Comparison of ENCODE assay signal across 1 cellular context in the genomic region with DNA sequence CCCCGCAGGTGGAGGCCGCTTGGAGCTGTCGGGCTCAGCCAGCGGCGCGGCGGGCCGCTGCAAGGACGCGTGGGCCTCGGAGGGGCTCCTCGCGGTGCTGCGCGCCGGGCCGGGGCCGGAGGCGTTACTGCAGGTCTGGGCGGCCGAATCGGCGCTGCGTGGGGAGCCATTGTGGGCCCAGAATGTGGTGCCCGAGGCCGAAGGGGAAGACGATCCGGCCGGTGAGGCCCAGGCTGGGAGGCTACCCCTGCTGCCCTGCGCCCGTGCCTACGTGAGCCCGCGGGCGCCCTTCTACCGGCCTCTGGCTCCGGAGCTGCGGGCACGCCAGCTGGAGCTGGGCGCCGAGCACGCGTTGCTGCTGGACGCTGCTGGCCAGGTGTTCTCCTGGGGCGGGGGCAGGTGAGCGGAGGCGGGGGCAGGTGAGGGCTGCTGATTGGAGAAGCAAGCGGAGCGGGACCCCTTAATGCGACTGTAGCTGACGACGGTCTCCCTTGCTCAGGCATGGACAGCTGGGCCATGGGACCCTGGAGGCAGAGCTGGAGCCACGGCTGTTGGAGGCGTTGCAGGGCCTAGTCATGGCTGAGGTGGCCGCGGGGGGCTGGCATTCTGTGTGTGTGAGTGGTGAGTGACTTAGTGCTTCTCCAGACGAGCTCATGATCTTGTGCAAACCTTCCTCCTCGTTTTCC.
A peak's percentile ranks its signal among the peaks of the same experiment; 100 is the strongest.
TF ChIP-seq lines count a peak whose summit lies in the region.

No MANE protein-coding gene starts in this region.

TF ChIP-seq in K562, 482 proteins besides CTCF, POLR2A, EP300 and RAD21:
- no peak for TF ChIP-seq DACH1 (IDR thresholded peaks at IDR 0.05; ENCODE audit: partially characterized antibody)
- 0 out of 2 replicates have a peak, but pooled peaks have one; percentile 36 for TF ChIP-seq HNRNPL (IDR thresholded peaks at IDR 0.05; ENCODE audit: low read depth, low read length)
- TF ChIP-seq, protein P1, sequence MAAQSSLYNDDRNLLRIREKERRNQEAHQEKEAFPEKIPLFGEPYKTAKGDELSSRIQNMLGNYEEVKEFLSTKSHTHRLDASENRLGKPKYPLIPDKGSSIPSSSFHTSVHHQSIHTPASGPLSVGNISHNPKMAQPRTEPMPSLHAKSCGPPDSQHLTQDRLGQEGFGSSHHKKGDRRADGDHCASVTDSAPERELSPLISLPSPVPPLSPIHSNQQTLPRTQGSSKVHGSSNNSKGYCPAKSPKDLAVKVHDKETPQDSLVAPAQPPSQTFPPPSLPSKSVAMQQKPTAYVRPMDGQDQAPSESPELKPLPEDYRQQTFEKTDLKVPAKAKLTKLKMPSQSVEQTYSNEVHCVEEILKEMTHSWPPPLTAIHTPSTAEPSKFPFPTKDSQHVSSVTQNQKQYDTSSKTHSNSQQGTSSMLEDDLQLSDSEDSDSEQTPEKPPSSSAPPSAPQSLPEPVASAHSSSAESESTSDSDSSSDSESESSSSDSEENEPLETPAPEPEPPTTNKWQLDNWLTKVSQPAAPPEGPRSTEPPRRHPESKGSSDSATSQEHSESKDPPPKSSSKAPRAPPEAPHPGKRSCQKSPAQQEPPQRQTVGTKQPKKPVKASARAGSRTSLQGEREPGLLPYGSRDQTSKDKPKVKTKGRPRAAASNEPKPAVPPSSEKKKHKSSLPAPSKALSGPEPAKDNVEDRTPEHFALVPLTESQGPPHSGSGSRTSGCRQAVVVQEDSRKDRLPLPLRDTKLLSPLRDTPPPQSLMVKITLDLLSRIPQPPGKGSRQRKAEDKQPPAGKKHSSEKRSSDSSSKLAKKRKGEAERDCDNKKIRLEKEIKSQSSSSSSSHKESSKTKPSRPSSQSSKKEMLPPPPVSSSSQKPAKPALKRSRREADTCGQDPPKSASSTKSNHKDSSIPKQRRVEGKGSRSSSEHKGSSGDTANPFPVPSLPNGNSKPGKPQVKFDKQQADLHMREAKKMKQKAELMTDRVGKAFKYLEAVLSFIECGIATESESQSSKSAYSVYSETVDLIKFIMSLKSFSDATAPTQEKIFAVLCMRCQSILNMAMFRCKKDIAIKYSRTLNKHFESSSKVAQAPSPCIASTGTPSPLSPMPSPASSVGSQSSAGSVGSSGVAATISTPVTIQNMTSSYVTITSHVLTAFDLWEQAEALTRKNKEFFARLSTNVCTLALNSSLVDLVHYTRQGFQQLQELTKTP (IDR thresholded peaks at IDR 0.05; ENCODE audit: low read depth in 1 of 2, partially characterized antibody in 2 of 2): no peak
- TF ChIP-seq, protein P2, sequence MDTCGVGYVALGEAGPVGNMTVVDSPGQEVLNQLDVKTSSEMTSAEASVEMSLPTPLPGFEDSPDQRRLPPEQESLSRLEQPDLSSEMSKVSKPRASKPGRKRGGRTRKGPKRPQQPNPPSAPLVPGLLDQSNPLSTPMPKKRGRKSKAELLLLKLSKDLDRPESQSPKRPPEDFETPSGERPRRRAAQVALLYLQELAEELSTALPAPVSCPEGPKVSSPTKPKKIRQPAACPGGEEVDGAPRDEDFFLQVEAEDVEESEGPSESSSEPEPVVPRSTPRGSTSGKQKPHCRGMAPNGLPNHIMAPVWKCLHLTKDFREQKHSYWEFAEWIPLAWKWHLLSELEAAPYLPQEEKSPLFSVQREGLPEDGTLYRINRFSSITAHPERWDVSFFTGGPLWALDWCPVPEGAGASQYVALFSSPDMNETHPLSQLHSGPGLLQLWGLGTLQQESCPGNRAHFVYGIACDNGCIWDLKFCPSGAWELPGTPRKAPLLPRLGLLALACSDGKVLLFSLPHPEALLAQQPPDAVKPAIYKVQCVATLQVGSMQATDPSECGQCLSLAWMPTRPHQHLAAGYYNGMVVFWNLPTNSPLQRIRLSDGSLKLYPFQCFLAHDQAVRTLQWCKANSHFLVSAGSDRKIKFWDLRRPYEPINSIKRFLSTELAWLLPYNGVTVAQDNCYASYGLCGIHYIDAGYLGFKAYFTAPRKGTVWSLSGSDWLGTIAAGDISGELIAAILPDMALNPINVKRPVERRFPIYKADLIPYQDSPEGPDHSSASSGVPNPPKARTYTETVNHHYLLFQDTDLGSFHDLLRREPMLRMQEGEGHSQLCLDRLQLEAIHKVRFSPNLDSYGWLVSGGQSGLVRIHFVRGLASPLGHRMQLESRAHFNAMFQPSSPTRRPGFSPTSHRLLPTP (IDR thresholded peaks at IDR 0.05; ENCODE audit: borderline replicate concordance, extremely low read depth, insufficient read length): no peak
- no peak for TF ChIP-seq ZNF263 (CRISPR knock-in tag; IDR thresholded peaks at IDR 0.05; ENCODE audit: borderline replicate concordance)
- TF ChIP-seq GATA2 (CRISPR knock-in tag; IDR thresholded peaks at IDR 0.05): no peak
- no peak for TF ChIP-seq PTTG1 (tag; IDR thresholded peaks at IDR 0.05; ENCODE audit: low read depth)
